ENCODE assay signal across 8 cellular contexts in genomic region chr16:49856741-49857330, GRCh38. TPM values are rescaled to one million over a fixed set of nuclear protein-coding genes. Genes with fewer than 3 reads are reported as not detected.
DNase-seq lines count a peak whose midpoint lies in the region; ATAC-seq and TF ChIP-seq lines count a peak whose summit lies in the region.

No MANE protein-coding gene starts in this region.

- H4K91ac ChIP-seq in mesenchymal stem cell (ENCODE audit: low read length): no peak overlapping the region

- peak overlapping the region; percentile 84; the same call in 1 of the 2 replicates for H3K27ac Mint-ChIP-seq in WTC11

- H3K79me1 ChIP-seq in mesenchymal stem cell (replicated peaks; ENCODE audit: low read length, poor library complexity, severe bottlenecking): peaks cover 2% of the 10 kb centered on the region

- peak overlapping the region; percentile 99 for H3K4me2 ChIP-seq in mesenchymal stem cell (ENCODE audit: low read length, poor library complexity, severe bottlenecking)

- H3K27ac ChIP-seq in mesenchymal stem cell (ENCODE audit: low read length, poor library complexity, severe bottlenecking) (peak overlapping the region; percentile 68), substantia nigra (ENCODE audit: low read depth, low read length, poor library complexity, severe bottlenecking) (no peak overlapping the region)

- no peak overlapping the region for H3K23ac ChIP-seq in mesenchymal stem cell (ENCODE audit: low read length in 2 of 2)

- H3K36me3 Mint-ChIP-seq in WTC11: no peaks in the 10 kb centered on the region

- H2BK120ac ChIP-seq in mesenchymal stem cell (ENCODE audit: low read depth, low read length): no peak overlapping the region

- H2AFZ ChIP-seq in mesenchymal stem cell (ENCODE audit: low read depth, low read length): peak overlapping the region; percentile 57

- no peak overlapping the region for H3K14ac ChIP-seq in mesenchymal stem cell (ENCODE audit: low read length in 2 of 2)

- CTCF ChIA-PET in WTC11 (lab: Charles Lee): interaction anchor here (0.6 to 12.1 kb wide), 61 partner anchors 10 to 449 kb away, joined by 3 to 199 read pairs (median 5); partner anchors contain the start of gene CNEP1R1

- H3K36me3 ChIP-seq in GM06990 (ENCODE audit: control insufficient read depth, insufficient read depth, low read length) (no peaks in the 10 kb centered on the region), MG63 (no peaks in the 10 kb centered on the region), mesenchymal stem cell (ENCODE audit: control insufficient read depth in 1 of 2, insufficient read depth in 2 of 2, low read depth in 1 of 2, low read length in 2 of 2) (no peaks in the 10 kb centered on the region)

- H3K9me3 Mint-ChIP-seq in WTC11: no peaks in the 10 kb centered on the region

- ATAC-seq in WTC11 (peak; percentile 44), HG03378 (IDR thresholded peaks at IDR 0.05; ENCODE audit: unreplicated experiment) (no peak), GM21619 (IDR thresholded peaks at IDR 0.05; ENCODE audit: unreplicated experiment) (no peak)

- under 1% methylated on average over 42 of the region's 73 CpGs for WGBS in mesenchymal stem cell

- H3K9me3 ChIP-seq in MG63 (no peaks in the 10 kb centered on the region), mesenchymal stem cell (ENCODE audit: control insufficient read depth, low read length) (no peaks in the 10 kb centered on the region)

- H2BK15ac ChIP-seq in mesenchymal stem cell (ENCODE audit: low read depth, poor library complexity, severe bottlenecking): peak overlapping the region; percentile 78

- peaks cover 9% of the 10 kb centered on the region for H3K27me3 ChIP-seq in GM06990 (replicated peaks; ENCODE audit: control insufficient read depth, insufficient read depth, low read length)
- peaks cover 15% of the 10 kb centered on the region for H3K27me3 ChIP-seq in MG63
- peaks cover 24 to 27% of the 10 kb centered on the region in 2 experiments for H3K27me3 ChIP-seq in mesenchymal stem cell (ENCODE audit: control insufficient read depth in 1 of 2, insufficient read depth in 1 of 2, low read length in 2 of 2)

- H3K4me3 ChIP-seq in GM06990 (replicated peaks; ENCODE audit: low read depth, low read length) (peak overlapping the region; percentile 53), MG63 (peak overlapping the region; percentile 33; the same call in 1 of the 2 replicates), epithelial cell of proximal tubule (ENCODE audit: low read depth, low read length) (peak overlapping the region; percentile 42), mesenchymal stem cell (ENCODE audit: insufficient read depth in 1 of 2, low read depth in 1 of 2, low read length in 2 of 2) (peak overlapping the region; percentile 74 to 78)

- peak overlapping the region; percentile 79 for H2BK12ac ChIP-seq in mesenchymal stem cell (ENCODE audit: low read length in 2 of 2)

- H4K8ac ChIP-seq in mesenchymal stem cell (ENCODE audit: low read length): peak overlapping the region; percentile 52

- TF ChIP-seq CTCF in GM06990 (IDR thresholded peaks at IDR 0.05; ENCODE audit: insufficient read depth, low read length, poor library complexity, severe bottlenecking) (peak; percentile 8), WTC11 (IDR thresholded peaks at IDR 0.05) (no peak), epithelial cell of proximal tubule (conservative IDR thresholded peaks at IDR 0.05; ENCODE audit: low read depth, low read length) (no peak)

- H3K4ac ChIP-seq in mesenchymal stem cell (ENCODE audit: low read depth in 1 of 2, low read length in 2 of 2): peak overlapping the region in 1 of 2 experiments; percentile 52

- DNase-seq in GM06990 (ENCODE audit: extremely low read depth, insufficient read length): peak; percentile 36
- DNase-seq in MG63: peak; percentile 59
- peak; percentile 80 for DNase-seq in WTC11 (ENCODE audit: low spot score)
- peak; percentile 7 for DNase-seq in epithelial cell of proximal tubule (ENCODE audit: low read depth)
- peak; percentile 88 for DNase-seq in mesenchymal stem cell
- peak in 44 of 49 donors; percentile 22 to 85 (median 62) for DNase-seq in substantia nigra (lab: John Stamatoyannopoulos, UW)

- H3K4me1 Mint-ChIP-seq in WTC11: peaks cover 32% of the 10 kb centered on the region

- POLR2A ChIA-PET in WTC11 (lab: Charles Lee): no interaction called here

- peaks cover 28% of the 10 kb centered on the region for H3K27me3 Mint-ChIP-seq in WTC11 (ENCODE audit: low read depth)

- H3K4me1 ChIP-seq in mesenchymal stem cell (ENCODE audit: control insufficient read depth, insufficient read depth, low read depth, low read length): peaks cover 30% of the 10 kb centered on the region

- peak overlapping the region in 1 of 2 experiments; percentile 72 for H3K18ac ChIP-seq in mesenchymal stem cell (ENCODE audit: low read depth in 1 of 2, low read length in 2 of 2)

- H3K4me3 Mint-ChIP-seq in WTC11: peak overlapping the region; percentile 85

- no peak overlapping the region for H3K9ac ChIP-seq in mesenchymal stem cell (ENCODE audit: low read length)

- H2BK5ac ChIP-seq in mesenchymal stem cell (ENCODE audit: low read depth, low read length, poor library complexity, severe bottlenecking): no peak overlapping the region

- H2AK5ac ChIP-seq in mesenchymal stem cell (ENCODE audit: low read length, severe bottlenecking): no peak overlapping the region

TF ChIP-seq in WTC11, 78 proteins besides CTCF, POLR2A, EP300 and RAD21 (continues in another document):
- TF ChIP-seq NFYB (CRISPR knock-in tag; conservative IDR thresholded peaks at IDR 0.05; ENCODE audit: low read depth) (no peak), AFF4 (CRISPR knock-in tag; IDR thresholded peaks at IDR 0.05; ENCODE audit: borderline replicate concordance) (no peak), ERG (CRISPR knock-in tag; IDR thresholded peaks at IDR 0.05) (no peak), ELF4 (CRISPR knock-in tag; IDR thresholded peaks at IDR 0.05; ENCODE audit: low read depth) (no peak), MYBL2 (CRISPR knock-in tag; IDR thresholded peaks at IDR 0.05) (no peak), HMGXB4 (CRISPR knock-in tag; IDR thresholded peaks at IDR 0.05) (no peak)

RNA-seq across cellular contexts. Expression of gene ZNF423, which starts 0.9 kb away (rescaled TPM):
- total RNA-seq in MG63 (2014; rRNA removed; shearing (Covaris generic); ENCODE audit: low replicate concordance): 0.07 TPM in 1 of 2 replicates, not detected in the other
- total RNA-seq in WTC11 (2021): 37.6 to 38.8 TPM (median 38.6 TPM) in 3 replicates
- 0.22 and 0.69 TPM in 2 replicates for total RNA-seq in epithelial cell of proximal tubule
- polyA plus RNA-seq in mesenchymal stem cell (2013, experiment 1 of 2): 1.4 TPM
- 1.6 TPM for polyA plus RNA-seq in mesenchymal stem cell (2013, experiment 2 of 2)

Comparison
In these comparisons a context has a peak if more than half of its experiments do, and no peak if none do; other contexts are left out.
1. DNase-seq: peak in every context shown above with its lines; median percentile 88 in mesenchymal stem cell; 80 in WTC11; 62 in substantia nigra; 59 in MG63; 36 in GM06990; 7 in epithelial cell of proximal tubule.
2. RNA of gene ZNF423, which starts 0.9 kb away (total RNA-seq): 37.6 to 38.8 TPM in WTC11; 0.22 to 0.69 TPM in epithelial cell of proximal tubule and 0.07 TPM in MG63; every median in the first group is over 10 times any median in the second.
3. Peak in every context shown above with its lines, with median percentiles within 50 percentile points of each other: H3K4me3 ChIP-seq.